In the genomic region with DNA sequence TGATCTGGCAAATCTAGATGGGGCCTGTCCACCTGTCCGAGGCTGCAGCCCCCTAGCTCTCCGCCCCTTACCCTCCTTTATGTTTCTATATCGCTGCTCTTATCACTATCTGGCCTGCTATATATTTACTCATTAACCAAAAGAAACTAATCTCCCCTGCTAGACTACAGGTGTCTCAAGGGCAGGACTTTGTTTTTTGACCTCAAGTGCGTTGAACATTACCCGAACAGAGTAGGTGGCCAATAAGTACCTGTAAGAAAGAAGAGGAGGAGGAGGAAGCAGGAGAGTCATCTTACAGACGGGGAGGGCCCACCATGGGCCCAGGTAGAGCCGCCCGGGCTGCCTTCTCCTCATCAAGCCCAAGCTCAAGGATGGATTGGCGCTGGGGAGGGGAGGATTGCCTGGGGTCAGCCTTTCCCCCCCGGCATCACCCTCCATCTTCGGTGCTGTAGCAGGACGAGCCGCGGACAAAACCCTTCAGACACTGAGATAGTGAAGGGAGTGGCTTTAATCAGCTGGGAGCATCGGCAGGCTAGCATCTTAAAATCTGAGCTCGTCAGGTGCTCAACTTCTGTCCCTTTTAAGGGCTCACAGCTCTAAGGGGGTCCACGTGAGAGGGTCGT, we compare ENCODE assay signal across 22 cellular contexts. TPM values are rescaled to one million over a fixed set of nuclear protein-coding genes. Genes with fewer than 3 reads are reported as not detected.
DNase-seq lines count a peak whose midpoint lies in the region; ATAC-seq and TF ChIP-seq lines count a peak whose summit lies in the region.
"Had no signal": no experiment of that assay in that cellular context is flagged by ENCODE, and none has a peak within 500 bp of the region (broad histone marks: within the 10 kb centered on the region; RNA-seq: fewer than 3 reads in every experiment).

No MANE protein-coding gene starts in this region.

- H3K36me3 ChIP-seq in right atrium auricular region: no peaks in the 10 kb centered on the region
- no peaks in the 10 kb centered on the region for H3K36me3 ChIP-seq in Peyer's patch

- H3K4me1 ChIP-seq in right atrium auricular region (peaks cover 0 to 44% of the 10 kb centered on the region in 2 donors), Peyer's patch (peaks cover 0 to 27% (median 8%) of the 10 kb centered on the region in 4 donors)
- H3K4me1 ChIP-seq: testis had no signal

- DNase-seq in right atrium auricular region (ENCODE audit: low spot score) (peak; percentile 26), Right ventricle myocardium superior (no peak), Peyer's patch (peak in 2 of 3 donors; percentile 63 to 76), mesenteric fat pad (ENCODE audit: low spot score) (peak; percentile 60), type B pancreatic cell (ENCODE audit: extremely low spot score, unreplicated experiment) (peak; percentile 42), epidermal melanocyte (ENCODE audit: insufficient read length, low spot score) (no peak)
- DNase-seq in activated naive CD4-positive, alpha-beta T cell treated with Interleukin-2 at 50 U/mL for 16 hours: no peak
- DNase-seq: activated CD4-positive, alpha-beta T cell treated with anti-CD3 and anti-CD28 coated beads, Interleukin-2, amount 50 U/mL, for 1 hour; activated naive CD8-positive, alpha-beta T cell treated with anti-CD3 and anti-CD28 coated beads, Interleukin-2, amount 10 ng/mL, durations not matched to agents 7 days and 5 days; activated T-cell treated with anti-CD3 and anti-CD28 coated beads, Interleukin-2, amount 50 U/mL, for 72 hours; GF-D8; hypothalamus; mammary epithelial cell; naive thymus-derived CD8-positive, alpha-beta T cell; NCI-H187 treated with DMSO at 0.1 percent for 48 hours; NCI-H446; SHP77; stimulated activated CD4-positive, alpha-beta T cell treated with anti-CD3 and anti-CD28 coated beads, Interleukin-15, amount 100 ng/mL, for 24 hours; testis had no signal

- H3K36me3 Mint-ChIP-seq in type B pancreatic cell: no peaks in the 10 kb centered on the region
- H3K36me3 Mint-ChIP-seq: activated naive CD8-positive, alpha-beta T cell treated with anti-CD3 and anti-CD28 coated beads, Interleukin-2, amount 10 ng/mL, durations not matched to agents 7 days and 5 days; brain; naive thymus-derived CD8-positive, alpha-beta T cell had no signal

- no peak for TF ChIP-seq POLR2A in Peyer's patch (IDR thresholded peaks at IDR 0.05)

- TF ChIP-seq CTCF in right atrium auricular region (IDR thresholded peaks at IDR 0.05) (no peak), Peyer's patch (IDR thresholded peaks at IDR 0.05) (no peak), type B pancreatic cell (conservative IDR thresholded peaks at IDR 0.05) (no peak)

- ATAC-seq in Right ventricle myocardium superior (ENCODE audit: poor library complexity): no peak
- no peak for ATAC-seq in HG03139 (IDR thresholded peaks at IDR 0.05; ENCODE audit: unreplicated experiment)
- ATAC-seq: activated T-cell treated with anti-CD3 and anti-CD28 coated beads, Interleukin-2, amount 50 U/mL, for 72 hours; naive thymus-derived CD8-positive, alpha-beta T cell had no signal

- no peak overlapping the region for H3K27ac ChIP-seq in right atrium auricular region
- H3K27ac ChIP-seq in Peyer's patch: peak overlapping the region in 3 of 4 donors; percentile 34 to 83 (median 55)
- H3K27ac ChIP-seq: testis had no signal

- H3K27me3 ChIP-seq in right atrium auricular region (no peaks in the 10 kb centered on the region), Peyer's patch (no peaks in the 10 kb centered on the region)
- H3K27me3 ChIP-seq: testis had no signal

- peaks cover 45% of the 10 kb centered on the region for H3K4me1 Mint-ChIP-seq in type B pancreatic cell (ENCODE audit: unreplicated experiment)
- H3K4me1 Mint-ChIP-seq: activated naive CD8-positive, alpha-beta T cell treated with anti-CD3 and anti-CD28 coated beads, Interleukin-2, amount 10 ng/mL, durations not matched to agents 7 days and 5 days had no signal

- peak overlapping the region; percentile 44 for H3K4me3 Mint-ChIP-seq in type B pancreatic cell
- H3K4me3 Mint-ChIP-seq: activated naive CD8-positive, alpha-beta T cell treated with anti-CD3 and anti-CD28 coated beads, Interleukin-2, amount 10 ng/mL, durations not matched to agents 7 days and 5 days; activated T-cell treated with anti-CD3 and anti-CD28 coated beads, Interleukin-2, amount 50 U/mL, for 72 hours; brain; CD4-positive, alpha-beta T cell; naive thymus-derived CD8-positive, alpha-beta T cell had no signal

- H3K4me3 ChIP-seq in right atrium auricular region (no peak overlapping the region), Peyer's patch (no peak overlapping the region)
- H3K4me3 ChIP-seq: testis had no signal

- H3K9me3 ChIP-seq in right atrium auricular region (no peaks in the 10 kb centered on the region), Peyer's patch (no peaks in the 10 kb centered on the region)
- H3K9me3 ChIP-seq: testis had no signal

- peak overlapping the region; percentile 91 for H3K27ac Mint-ChIP-seq in type B pancreatic cell
- H3K27ac Mint-ChIP-seq: activated naive CD8-positive, alpha-beta T cell treated with anti-CD3 and anti-CD28 coated beads, Interleukin-2, amount 10 ng/mL, durations not matched to agents 7 days and 5 days; activated T-cell treated with anti-CD3 and anti-CD28 coated beads, Interleukin-2, amount 50 U/mL, for 72 hours; CD4-positive, alpha-beta T cell; naive thymus-derived CD8-positive, alpha-beta T cell had no signal

- intact Hi-C loops in Right ventricle myocardium superior (cut with DNase I): no loop called here

- H3K27me3 Mint-ChIP-seq in type B pancreatic cell: peaks cover 3% of the 10 kb centered on the region

- no peaks in the 10 kb centered on the region for H3K9me3 Mint-ChIP-seq in type B pancreatic cell
- H3K9me3 Mint-ChIP-seq: activated naive CD8-positive, alpha-beta T cell treated with anti-CD3 and anti-CD28 coated beads, Interleukin-2, amount 10 ng/mL, durations not matched to agents 7 days and 5 days; activated T-cell treated with anti-CD3 and anti-CD28 coated beads, Interleukin-2, amount 50 U/mL, for 72 hours; brain; CD4-positive, alpha-beta T cell; naive thymus-derived CD8-positive, alpha-beta T cell had no signal

RNA-seq across cellular contexts. Expression of gene P2RY6, which starts 1.2 kb away (rescaled TPM):
- total RNA-seq in right atrium auricular region: 1 to 10 TPM in 1 of 2 donors, under 1 TPM in 1; 0.19 to 1.9 TPM
- total RNA-seq in Right ventricle myocardium superior: 2.1 TPM
- total RNA-seq in Peyer's patch: 1 to 10 TPM in 3 of 4 donors, not detected in 1; 1.5 to 6.6 (median 2.3) TPM
- total RNA-seq in mesenteric fat pad: 6.7 TPM
- 3.0 and 14.8 TPM in 2 replicates for total RNA-seq in type B pancreatic cell (ENCODE audit: low replicate concordance)
- total RNA-seq: activated T-cell treated with anti-CD3 and anti-CD28 coated beads, Interleukin-2, amount 50 U/mL, for 72 hours; CD4-positive, alpha-beta T cell had no signal

RNA-seq across cellular contexts. Expression of gene ARHGEF17, which starts 37.1 kb away (rescaled TPM):
- 10 to 100 TPM; 41.6 to 59.9 TPM for total RNA-seq in right atrium auricular region
- 51.5 TPM for total RNA-seq in Right ventricle myocardium superior
- total RNA-seq in Peyer's patch: 10 to 100 TPM in 3 of 4 donors, 1 to 10 TPM in 1; 3.2 to 33.8 (median 17.4) TPM
- 49.8 TPM for total RNA-seq in mesenteric fat pad
- 29.2 and 69.7 TPM in 2 replicates for total RNA-seq in type B pancreatic cell (ENCODE audit: low replicate concordance)
- total RNA-seq: activated naive CD8-positive, alpha-beta T cell treated with anti-CD3 and anti-CD28 coated beads, Interleukin-2, amount 10 ng/mL, durations not matched to agents 7 days and 5 days; CD4-positive, alpha-beta T cell; naive thymus-derived CD8-positive, alpha-beta T cell had no signal

RNA-seq across cellular contexts. Expression of gene P2RY2, which starts 52.9 kb away (rescaled TPM):
- total RNA-seq in right atrium auricular region (10 to 100 TPM in 1 of 2 donors, 1 to 10 TPM in 1; 9.5 to 14.7 TPM), Right ventricle myocardium superior (22.5 TPM), Peyer's patch (10 to 100 TPM in 3 of 4 donors, 1 to 10 TPM in 1; 6.6 to 42.7 (median 33.5) TPM), mesenteric fat pad (1.4 TPM), type B pancreatic cell (ENCODE audit: low replicate concordance) (12.1 and 25.3 TPM in 2 replicates)
- total RNA-seq: activated naive CD8-positive, alpha-beta T cell treated with anti-CD3 and anti-CD28 coated beads, Interleukin-2, amount 10 ng/mL, durations not matched to agents 7 days and 5 days; activated T-cell treated with anti-CD3 and anti-CD28 coated beads, Interleukin-2, amount 50 U/mL, for 72 hours; CD4-positive, alpha-beta T cell; naive thymus-derived CD8-positive, alpha-beta T cell had no signal

Comparison
In these comparisons a context has a peak if more than half of its experiments do, and no peak if none do; other contexts are left out.
1. DNase-seq: peak in right atrium auricular region (single experiment), Peyer's patch (2 of 3), mesenteric fat pad (single experiment) and type B pancreatic cell (single experiment); none in Right ventricle myocardium superior (single experiment), epidermal melanocyte (single experiment) and activated naive CD4-positive, alpha-beta T cell treated with Interleukin-2 at 50 U/mL for 16 hours (single experiment).
2. H3K27ac ChIP-seq: peak in Peyer's patch (3 of 4); none in right atrium auricular region (0 of 2).